17 cellular contexts compared by ENCODE assay signal in genomic region chr10:69455009-69455763, GRCh38. TPM values are rescaled to one million over a fixed set of nuclear protein-coding genes. Genes with fewer than 3 reads are reported as not detected.
"Had no signal": no experiment of that assay in that cellular context is flagged by ENCODE, and none has a peak within 500 bp of the region (broad histone marks: within the 10 kb centered on the region; RNA-seq: fewer than 3 reads in every experiment).

No MANE protein-coding gene starts in this region.

- H2AFZ ChIP-seq: parathyroid adenoma had no signal

- H3K27me3 ChIP-seq: testis, uterus had no signal

- FAIRE-seq: endometrium, frontal cortex, small intestine, TTC549 had no signal

- H3K4me3 Mint-ChIP-seq: activated naive CD8-positive, alpha-beta T cell; activated T-cell treated with anti-CD3 and anti-CD28 coated beads, Interleukin-2, amount 50 U/mL, for 24 hours; stimulated activated naive B cell treated with anti-CD40 and anti-IgM and Interleukin-4, amounts not matched to agents 10 μg/mL and 1 μg/mL and 100 μg/mL, for 72 hours; T-helper 17 cell had no signal

- H3K27ac ChIP-seq: parathyroid adenoma, testis, uterus had no signal

- DNase-seq: activated gamma-delta T cell; activated T-cell treated with anti-CD3 and anti-CD28 coated beads, Interleukin-2, amount 50 U/mL, for 24 hours; hypothalamus; midbrain; small intestine; stimulated activated naive B cell treated with anti-CD40 and anti-IgM and Interleukin-4, amounts not matched to agents 10 μg/mL and 1 μg/mL and 100 μg/mL, for 72 hours; T-helper 17 cell; testis; uterus had no signal

- H3K9me3 Mint-ChIP-seq: activated T-cell treated with anti-CD3 and anti-CD28 coated beads, Interleukin-2, amount 50 U/mL, for 24 hours; stimulated activated naive B cell treated with anti-CD40 and anti-IgM and Interleukin-4, amounts not matched to agents 10 μg/mL and 1 μg/mL and 100 μg/mL, for 72 hours had no signal

- H3K9me3 ChIP-seq: testis, uterus had no signal

- H3K9ac ChIP-seq: parathyroid adenoma had no signal

- H3K4me1 ChIP-seq: parathyroid adenoma, uterus had no signal

- H3K79me2 ChIP-seq: parathyroid adenoma had no signal

- ATAC-seq: activated CD4-positive, CD25-positive, alpha-beta regulatory T cell treated with anti-CD3 and anti-CD28 coated beads, Interleukin-2, amount 50 U/mL, for 24 hours; stimulated activated naive B cell treated with anti-CD40 and anti-IgM and Interleukin-4, amounts not matched to agents 10 μg/mL and 1 μg/mL and 100 μg/mL, for 72 hours; T-helper 17 cell had no signal

- H3K27me3 Mint-ChIP-seq: activated naive CD8-positive, alpha-beta T cell; T-helper 17 cell had no signal

- H3K36me3 Mint-ChIP-seq: activated naive CD8-positive, alpha-beta T cell had no signal

- H3K4me3 ChIP-seq: lung, testis, uterus had no signal

- H3K36me3 ChIP-seq: uterus had no signal

- H3K27ac Mint-ChIP-seq: activated naive CD8-positive, alpha-beta T cell; activated T-cell treated with anti-CD3 and anti-CD28 coated beads, Interleukin-2, amount 50 U/mL, for 24 hours; stimulated activated naive B cell treated with anti-CD40 and anti-IgM and Interleukin-4, amounts not matched to agents 10 μg/mL and 1 μg/mL and 100 μg/mL, for 72 hours; T-helper 17 cell had no signal

RNA-seq across cellular contexts. Expression of gene TACR2, which starts 38.5 kb away (rescaled TPM):
- total RNA-seq: chondrocyte, T-helper 17 cell had no signal
